Comparison of ENCODE assay signal across 1 cellular context in the genomic region with DNA sequence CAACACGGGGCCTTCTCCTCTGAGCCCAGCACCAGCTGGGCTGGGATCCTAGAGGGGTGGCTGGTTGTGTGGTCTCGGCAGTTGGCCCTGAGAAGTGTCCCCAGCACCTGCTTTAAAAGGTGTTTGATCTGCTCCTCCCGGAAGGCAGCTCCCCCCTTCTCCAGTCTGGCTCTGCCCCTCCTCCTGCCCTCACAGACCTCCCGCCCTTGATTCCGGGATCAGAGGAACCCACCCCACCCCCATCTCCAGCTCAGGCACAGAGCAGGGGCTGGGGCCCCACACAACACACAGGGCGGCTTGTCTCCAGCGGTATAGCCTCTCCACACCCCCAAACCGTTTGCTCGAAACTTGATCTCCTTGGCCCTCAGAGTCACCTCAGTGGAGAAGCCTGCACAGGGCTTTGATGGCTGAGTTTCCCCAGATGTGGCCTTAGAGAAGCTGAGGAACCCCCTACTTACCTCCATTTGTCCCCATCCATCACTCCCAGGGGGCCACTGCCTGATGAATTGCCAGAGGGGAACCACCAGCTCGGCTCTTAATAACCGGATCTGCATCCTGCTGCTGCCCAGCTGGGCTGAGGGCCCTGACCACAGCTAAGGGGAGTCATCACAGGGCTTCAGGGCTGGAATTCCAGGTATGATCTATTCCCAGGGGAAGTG.
TF ChIP-seq lines count a peak whose summit lies in the region.

No MANE protein-coding gene starts in this region.

TF ChIP-seq in HEK293, 187 proteins besides CTCF, POLR2A, EP300 and RAD21 (continued from another document and continues in another):
- TF ChIP-seq, protein P1, sequence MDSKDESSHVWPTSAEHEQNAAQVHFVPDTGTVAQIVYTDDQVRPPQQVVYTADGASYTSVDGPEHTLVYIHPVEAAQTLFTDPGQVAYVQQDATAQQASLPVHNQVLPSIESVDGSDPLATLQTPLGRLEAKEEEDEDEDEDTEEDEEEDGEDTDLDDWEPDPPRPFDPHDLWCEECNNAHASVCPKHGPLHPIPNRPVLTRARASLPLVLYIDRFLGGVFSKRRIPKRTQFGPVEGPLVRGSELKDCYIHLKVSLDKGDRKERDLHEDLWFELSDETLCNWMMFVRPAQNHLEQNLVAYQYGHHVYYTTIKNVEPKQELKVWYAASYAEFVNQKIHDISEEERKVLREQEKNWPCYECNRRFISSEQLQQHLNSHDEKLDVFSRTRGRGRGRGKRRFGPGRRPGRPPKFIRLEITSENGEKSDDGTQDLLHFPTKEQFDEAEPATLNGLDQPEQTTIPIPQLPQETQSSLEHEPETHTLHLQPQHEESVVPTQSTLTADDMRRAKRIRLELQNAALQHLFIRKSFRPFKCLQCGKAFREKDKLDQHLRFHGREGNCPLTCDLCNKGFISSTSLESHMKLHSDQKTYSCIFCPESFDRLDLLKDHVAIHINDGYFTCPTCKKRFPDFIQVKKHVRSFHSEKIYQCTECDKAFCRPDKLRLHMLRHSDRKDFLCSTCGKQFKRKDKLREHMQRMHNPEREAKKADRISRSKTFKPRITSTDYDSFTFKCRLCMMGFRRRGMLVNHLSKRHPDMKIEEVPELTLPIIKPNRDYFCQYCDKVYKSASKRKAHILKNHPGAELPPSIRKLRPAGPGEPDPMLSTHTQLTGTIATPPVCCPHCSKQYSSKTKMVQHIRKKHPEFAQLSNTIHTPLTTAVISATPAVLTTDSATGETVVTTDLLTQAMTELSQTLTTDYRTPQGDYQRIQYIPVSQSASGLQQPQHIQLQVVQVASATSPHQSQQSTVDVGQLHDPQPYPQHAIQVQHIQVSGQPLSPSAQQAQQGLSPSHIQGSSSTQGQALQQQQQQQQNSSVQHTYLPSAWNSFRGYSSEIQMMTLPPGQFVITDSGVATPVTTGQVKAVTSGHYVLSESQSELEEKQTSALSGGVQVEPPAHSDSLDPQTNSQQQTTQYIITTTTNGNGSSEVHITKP (tag by site-specific recombination; IDR thresholded peaks at IDR 0.05), result peak; percentile 73
- TF ChIP-seq ZNF48 (tag by site-specific recombination; IDR thresholded peaks at IDR 0.05), result no peak
- TF ChIP-seq ZNF791 (tag by site-specific recombination; IDR thresholded peaks at IDR 0.05), result no peak
- TF ChIP-seq, protein P2, sequence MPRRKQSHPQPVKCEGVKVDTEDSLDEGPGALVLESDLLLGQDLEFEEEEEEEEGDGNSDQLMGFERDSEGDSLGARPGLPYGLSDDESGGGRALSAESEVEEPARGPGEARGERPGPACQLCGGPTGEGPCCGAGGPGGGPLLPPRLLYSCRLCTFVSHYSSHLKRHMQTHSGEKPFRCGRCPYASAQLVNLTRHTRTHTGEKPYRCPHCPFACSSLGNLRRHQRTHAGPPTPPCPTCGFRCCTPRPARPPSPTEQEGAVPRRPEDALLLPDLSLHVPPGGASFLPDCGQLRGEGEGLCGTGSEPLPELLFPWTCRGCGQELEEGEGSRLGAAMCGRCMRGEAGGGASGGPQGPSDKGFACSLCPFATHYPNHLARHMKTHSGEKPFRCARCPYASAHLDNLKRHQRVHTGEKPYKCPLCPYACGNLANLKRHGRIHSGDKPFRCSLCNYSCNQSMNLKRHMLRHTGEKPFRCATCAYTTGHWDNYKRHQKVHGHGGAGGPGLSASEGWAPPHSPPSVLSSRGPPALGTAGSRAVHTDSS (tag by site-specific recombination; IDR thresholded peaks at IDR 0.05), result no peak
- TF ChIP-seq ZNF157 (tag by site-specific recombination; IDR thresholded peaks at IDR 0.05), result no peak
- TF ChIP-seq ZNF302 (tag by site-specific recombination; IDR thresholded peaks at IDR 0.05; ENCODE audit: low read depth), result no peak
- no peak for TF ChIP-seq ZNF350 (tag by site-specific recombination; IDR thresholded peaks at IDR 0.05)
- TF ChIP-seq MEIS1 (CRISPR knock-in tag; IDR thresholded peaks at IDR 0.05; ENCODE audit: borderline replicate concordance), result no peak
- no peak for TF ChIP-seq ZNF585B (tag by site-specific recombination; IDR thresholded peaks at IDR 0.05)
- TF ChIP-seq ZNF112 (tag by site-specific recombination; IDR thresholded peaks at IDR 0.05), result no peak
- no peak for TF ChIP-seq ZNF223 (tag by site-specific recombination; IDR thresholded peaks at IDR 0.05)
- peak; percentile 80 for TF ChIP-seq SP7 (tag by site-specific recombination; IDR thresholded peaks at IDR 0.05)
- TF ChIP-seq GLIS1 (tag by site-specific recombination; IDR thresholded peaks at IDR 0.05), result peak; percentile 99
- TF ChIP-seq BCL11A (tag by site-specific recombination; IDR thresholded peaks at IDR 0.05; ENCODE audit: low read depth), result no peak
- no peak for TF ChIP-seq ZNF473 (tag by site-specific recombination; IDR thresholded peaks at IDR 0.05)
- TF ChIP-seq ZNF660 (tag by site-specific recombination; IDR thresholded peaks at IDR 0.05), result no peak
- no peak for TF ChIP-seq ZBTB48 (tag by site-specific recombination; IDR thresholded peaks at IDR 0.05)
- TF ChIP-seq ZFP3 (tag by site-specific recombination; IDR thresholded peaks at IDR 0.05; ENCODE audit: low read depth), result no peak
- TF ChIP-seq ZNF394 (tag by site-specific recombination; IDR thresholded peaks at IDR 0.05; ENCODE audit: borderline replicate concordance), result peak; percentile 67; the same call in 1 of the 2 replicates
- no peak for TF ChIP-seq ZNF514 (tag by site-specific recombination; IDR thresholded peaks at IDR 0.05)
- TF ChIP-seq ZNF600 (tag by site-specific recombination; IDR thresholded peaks at IDR 0.05), result no peak
- TF ChIP-seq, protein P3, sequence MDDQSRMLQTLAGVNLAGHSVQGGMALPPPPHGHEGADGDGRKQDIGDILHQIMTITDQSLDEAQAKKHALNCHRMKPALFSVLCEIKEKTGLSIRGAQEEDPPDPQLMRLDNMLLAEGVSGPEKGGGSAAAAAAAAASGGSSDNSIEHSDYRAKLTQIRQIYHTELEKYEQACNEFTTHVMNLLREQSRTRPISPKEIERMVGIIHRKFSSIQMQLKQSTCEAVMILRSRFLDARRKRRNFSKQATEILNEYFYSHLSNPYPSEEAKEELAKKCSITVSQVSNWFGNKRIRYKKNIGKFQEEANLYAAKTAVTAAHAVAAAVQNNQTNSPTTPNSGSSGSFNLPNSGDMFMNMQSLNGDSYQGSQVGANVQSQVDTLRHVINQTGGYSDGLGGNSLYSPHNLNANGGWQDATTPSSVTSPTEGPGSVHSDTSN (CRISPR knock-in tag; IDR thresholded peaks at IDR 0.05), result no peak
- TF ChIP-seq ZNF670 (tag by site-specific recombination; IDR thresholded peaks at IDR 0.05; ENCODE audit: low read depth), result no peak
- TF ChIP-seq ZNF677 (tag by site-specific recombination; IDR thresholded peaks at IDR 0.05), result no peak
- TF ChIP-seq OSR2 (tag by site-specific recombination; IDR thresholded peaks at IDR 0.05), result no peak
- no peak for TF ChIP-seq ZNF747 (tag by site-specific recombination; IDR thresholded peaks at IDR 0.05)
- no peak for TF ChIP-seq ZNF768 (tag by site-specific recombination; IDR thresholded peaks at IDR 0.05)
- TF ChIP-seq ZNF621 (tag by site-specific recombination; IDR thresholded peaks at IDR 0.05), result no peak
- no peak for TF ChIP-seq ZNF221 (tag by site-specific recombination; IDR thresholded peaks at IDR 0.05; ENCODE audit: borderline replicate concordance)
- TF ChIP-seq ZSCAN16 (tag by site-specific recombination; IDR thresholded peaks at IDR 0.05), result no peak
- TF ChIP-seq HOXA7 (CRISPR knock-in tag; IDR thresholded peaks at IDR 0.05; ENCODE audit: borderline replicate concordance), result no peak
- no peak for TF ChIP-seq BCL11B (tag by site-specific recombination; IDR thresholded peaks at IDR 0.05; ENCODE audit: low read depth)
- no peak for TF ChIP-seq SCRT1 (tag by site-specific recombination; IDR thresholded peaks at IDR 0.05; ENCODE audit: borderline replicate concordance)
- no peak for TF ChIP-seq ZNF510 (tag by site-specific recombination; IDR thresholded peaks at IDR 0.05; ENCODE audit: insufficient replicate concordance)
- TF ChIP-seq, protein P4, sequence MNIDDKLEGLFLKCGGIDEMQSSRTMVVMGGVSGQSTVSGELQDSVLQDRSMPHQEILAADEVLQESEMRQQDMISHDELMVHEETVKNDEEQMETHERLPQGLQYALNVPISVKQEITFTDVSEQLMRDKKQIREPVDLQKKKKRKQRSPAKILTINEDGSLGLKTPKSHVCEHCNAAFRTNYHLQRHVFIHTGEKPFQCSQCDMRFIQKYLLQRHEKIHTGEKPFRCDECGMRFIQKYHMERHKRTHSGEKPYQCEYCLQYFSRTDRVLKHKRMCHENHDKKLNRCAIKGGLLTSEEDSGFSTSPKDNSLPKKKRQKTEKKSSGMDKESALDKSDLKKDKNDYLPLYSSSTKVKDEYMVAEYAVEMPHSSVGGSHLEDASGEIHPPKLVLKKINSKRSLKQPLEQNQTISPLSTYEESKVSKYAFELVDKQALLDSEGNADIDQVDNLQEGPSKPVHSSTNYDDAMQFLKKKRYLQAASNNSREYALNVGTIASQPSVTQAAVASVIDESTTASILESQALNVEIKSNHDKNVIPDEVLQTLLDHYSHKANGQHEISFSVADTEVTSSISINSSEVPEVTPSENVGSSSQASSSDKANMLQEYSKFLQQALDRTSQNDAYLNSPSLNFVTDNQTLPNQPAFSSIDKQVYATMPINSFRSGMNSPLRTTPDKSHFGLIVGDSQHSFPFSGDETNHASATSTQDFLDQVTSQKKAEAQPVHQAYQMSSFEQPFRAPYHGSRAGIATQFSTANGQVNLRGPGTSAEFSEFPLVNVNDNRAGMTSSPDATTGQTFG (tag by site-specific recombination; IDR thresholded peaks at IDR 0.05; ENCODE audit: borderline replicate concordance), result no peak
- TF ChIP-seq ZNF610 (tag by site-specific recombination; IDR thresholded peaks at IDR 0.05; ENCODE audit: borderline replicate concordance), result no peak
- TF ChIP-seq ZNF555 (tag by site-specific recombination; conservative IDR thresholded peaks at IDR 0.05), result no peak
- no peak for TF ChIP-seq ZBTB1 (tag by site-specific recombination; IDR thresholded peaks at IDR 0.05)
- no peak for TF ChIP-seq ZNF146 (tag by site-specific recombination; IDR thresholded peaks at IDR 0.05)
- TF ChIP-seq KLF7 (tag by site-specific recombination; IDR thresholded peaks at IDR 0.05; ENCODE audit: borderline replicate concordance), result no peak
- TF ChIP-seq ZNF391 (tag by site-specific recombination; IDR thresholded peaks at IDR 0.05; ENCODE audit: borderline replicate concordance, low read depth), result no peak
- TF ChIP-seq YY1 (tag by site-specific recombination; IDR thresholded peaks at IDR 0.05), result no peak
- TF ChIP-seq ZNF560 (tag by site-specific recombination; IDR thresholded peaks at IDR 0.05; ENCODE audit: borderline replicate concordance), result no peak
- TF ChIP-seq ZNF266 (tag by site-specific recombination; IDR thresholded peaks at IDR 0.05; ENCODE audit: low read depth), result no peak
- TF ChIP-seq ZNF776 (tag by site-specific recombination; IDR thresholded peaks at IDR 0.05; ENCODE audit: borderline replicate concordance), result no peak
- no peak for TF ChIP-seq GFI1B (tag by site-specific recombination; IDR thresholded peaks at IDR 0.05)
- no peak; the same call in 1 of the 2 replicates for TF ChIP-seq KLF1 (tag by site-specific recombination; IDR thresholded peaks at IDR 0.05)
- TF ChIP-seq, protein P5, sequence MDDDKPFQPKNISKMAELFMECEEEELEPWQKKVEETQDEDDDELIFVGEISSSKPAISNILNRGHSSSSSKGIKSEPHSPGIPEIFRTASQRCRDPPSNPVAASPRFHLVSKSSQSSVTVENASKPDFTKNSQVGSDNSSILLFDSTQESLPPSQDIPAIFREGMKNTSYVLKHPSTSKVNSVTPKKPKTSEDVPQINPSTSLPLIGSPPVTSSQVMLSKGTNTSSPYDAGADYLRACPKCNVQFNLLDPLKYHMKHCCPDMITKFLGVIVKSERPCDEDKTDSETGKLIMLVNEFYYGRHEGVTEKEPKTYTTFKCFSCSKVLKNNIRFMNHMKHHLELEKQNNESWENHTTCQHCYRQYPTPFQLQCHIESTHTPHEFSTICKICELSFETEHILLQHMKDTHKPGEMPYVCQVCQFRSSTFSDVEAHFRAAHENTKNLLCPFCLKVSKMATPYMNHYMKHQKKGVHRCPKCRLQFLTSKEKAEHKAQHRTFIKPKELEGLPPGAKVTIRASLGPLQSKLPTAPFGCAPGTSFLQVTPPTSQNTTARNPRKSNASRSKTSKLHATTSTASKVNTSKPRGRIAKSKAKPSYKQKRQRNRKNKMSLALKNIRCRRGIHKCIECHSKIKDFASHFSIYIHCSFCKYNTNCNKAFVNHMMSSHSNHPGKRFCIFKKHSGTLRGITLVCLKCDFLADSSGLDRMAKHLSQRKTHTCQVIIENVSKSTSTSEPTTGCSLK (tag by site-specific recombination; IDR thresholded peaks at IDR 0.05), result no peak
- TF ChIP-seq, protein P6, sequence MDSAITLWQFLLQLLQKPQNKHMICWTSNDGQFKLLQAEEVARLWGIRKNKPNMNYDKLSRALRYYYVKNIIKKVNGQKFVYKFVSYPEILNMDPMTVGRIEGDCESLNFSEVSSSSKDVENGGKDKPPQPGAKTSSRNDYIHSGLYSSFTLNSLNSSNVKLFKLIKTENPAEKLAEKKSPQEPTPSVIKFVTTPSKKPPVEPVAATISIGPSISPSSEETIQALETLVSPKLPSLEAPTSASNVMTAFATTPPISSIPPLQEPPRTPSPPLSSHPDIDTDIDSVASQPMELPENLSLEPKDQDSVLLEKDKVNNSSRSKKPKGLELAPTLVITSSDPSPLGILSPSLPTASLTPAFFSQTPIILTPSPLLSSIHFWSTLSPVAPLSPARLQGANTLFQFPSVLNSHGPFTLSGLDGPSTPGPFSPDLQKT (IDR thresholded peaks at IDR 0.05; ENCODE audit: borderline replicate concordance, low read depth, low read length), result no peak
- TF ChIP-seq ZNF2 (tag by site-specific recombination; IDR thresholded peaks at IDR 0.05), result no peak
- TF ChIP-seq ZNF416 (tag by site-specific recombination; IDR thresholded peaks at IDR 0.05), result no peak
- no peak for TF ChIP-seq HOXD13 (CRISPR knock-in tag; IDR thresholded peaks at IDR 0.05; ENCODE audit: borderline replicate concordance)
- peak; percentile 56 for TF ChIP-seq ZBTB8A (tag by site-specific recombination; IDR thresholded peaks at IDR 0.05)
- TF ChIP-seq HOXC10 (CRISPR knock-in tag; IDR thresholded peaks at IDR 0.05), result no peak
- 0 out of 2 replicates have a peak, but pooled peaks have one; percentile 14 for TF ChIP-seq KLF16 (tag by site-specific recombination; IDR thresholded peaks at IDR 0.05)
- TF ChIP-seq, protein P7, sequence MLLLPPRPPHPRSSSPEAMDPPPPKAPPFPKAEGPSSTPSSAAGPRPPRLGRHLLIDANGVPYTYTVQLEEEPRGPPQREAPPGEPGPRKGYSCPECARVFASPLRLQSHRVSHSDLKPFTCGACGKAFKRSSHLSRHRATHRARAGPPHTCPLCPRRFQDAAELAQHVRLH (tag by site-specific recombination; IDR thresholded peaks at IDR 0.05), result no peak
- TF ChIP-seq, protein P8, sequence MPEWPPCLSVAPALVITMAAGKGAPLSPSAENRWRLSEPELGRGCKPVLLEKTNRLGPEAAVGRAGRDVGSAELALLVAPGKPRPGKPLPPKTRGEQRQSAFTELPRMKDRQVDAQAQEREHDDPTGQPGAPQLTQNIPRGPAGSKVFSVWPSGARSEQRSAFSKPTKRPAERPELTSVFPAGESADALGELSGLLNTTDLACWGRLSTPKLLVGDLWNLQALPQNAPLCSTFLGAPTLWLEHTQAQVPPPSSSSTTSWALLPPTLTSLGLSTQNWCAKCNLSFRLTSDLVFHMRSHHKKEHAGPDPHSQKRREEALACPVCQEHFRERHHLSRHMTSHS (tag by site-specific recombination; IDR thresholded peaks at IDR 0.05), result no peak
- 0 out of 2 replicates have a peak, but pooled peaks have one; percentile 9 for TF ChIP-seq WT1 (tag by site-specific recombination; IDR thresholded peaks at IDR 0.05)
- no peak for TF ChIP-seq ZNF202 (tag by site-specific recombination; IDR thresholded peaks at IDR 0.05; ENCODE audit: borderline replicate concordance)
- TF ChIP-seq ZNF701 (tag by site-specific recombination; IDR thresholded peaks at IDR 0.05), result no peak
- no peak for TF ChIP-seq ZNF311 (tag by site-specific recombination; IDR thresholded peaks at IDR 0.05; ENCODE audit: borderline replicate concordance)
